Comparison of ENCODE assay signal across 20 cellular contexts in genomic region chr11:61120099-61120864, GRCh38. TPM values are rescaled to one million over a fixed set of nuclear protein-coding genes. Genes with fewer than 3 reads are reported as not detected.
A peak's percentile ranks its signal among the peaks of the same experiment; 100 is the strongest.
DNase-seq lines count a peak whose midpoint lies in the region; ATAC-seq and TF ChIP-seq lines count a peak whose summit lies in the region.
"Had no signal": no experiment of that assay in that cellular context is flagged by ENCODE, and none has a peak within 500 bp of the region (broad histone marks: within the 10 kb centered on the region; RNA-seq: fewer than 3 reads in every experiment).

No MANE protein-coding gene starts in this region.

- peaks cover 3% of the 10 kb centered on the region for H3K9me3 Mint-ChIP-seq in activated T-cell treated with anti-CD3 and anti-CD28 coated beads, Interleukin-2, amount 50 U/mL, for 24 hours
- H3K9me3 Mint-ChIP-seq: endodermal cell, WTC11 had no signal

- intact Hi-C loops in heart right ventricle (cut with DNase I) = loop anchor here in 2 of 10 donors (10.0 kb wide), 1 partner anchor 205 kb away; the partner anchor contains the start of gene TMEM109 (in 2 of the 2)

- H3K27ac ChIP-seq in thymus (ENCODE audit: low read depth) = peak overlapping the region; percentile 68
- no peak overlapping the region for H3K27ac ChIP-seq in heart right ventricle

- DNase-seq in activated T-cell treated with anti-CD3 and anti-CD28 coated beads, Interleukin-2, amount 50 U/mL, for 1 hour = peak; percentile 55
- DNase-seq in activated T-cell treated with anti-CD3 and anti-CD28 coated beads for 4 hours (no peak), heart right ventricle (no peak), DMS153 (lab: John Stamatoyannopoulos, UW) (no peak)
- peak; percentile 34 for DNase-seq in activated T-cell treated with anti-CD3 and anti-CD28 coated beads, Interleukin-2, amount 50 U/mL, for 24 hours
- DNase-seq in stimulated activated CD4-positive, alpha-beta T cell treated with anti-CD3 and anti-CD28 coated beads, Interleukin-1b, Interleukin-23, amount 100 ng/mL, for 48 hours = no peak
- DNase-seq: DMS 273 treated with DMSO at 0.1 percent for 48 hours; endodermal cell; NCI-H1436; OCI-M1; stimulated activated naive CD4-positive, alpha-beta T cell had no signal

- H3K4me1 ChIP-seq in endocrine pancreas (ENCODE audit: control insufficient read depth, insufficient read depth, low read length) (no peaks in the 10 kb centered on the region), thymus (ENCODE audit: control insufficient read depth, insufficient read depth, low read length) (peaks cover 22% of the 10 kb centered on the region), heart right ventricle (peaks cover 0 to 13% (median 11%) of the 10 kb centered on the region in 9 donors)

- peak overlapping the region; percentile 20 for H3K9ac ChIP-seq in endocrine pancreas (ENCODE audit: control insufficient read depth, insufficient read depth, low read length)
- H3K9ac ChIP-seq: SK-N-SH had no signal

- peaks cover 73% of the 10 kb centered on the region for H3K4me1 Mint-ChIP-seq in activated T-cell treated with anti-CD3 and anti-CD28 coated beads, Interleukin-2, amount 50 U/mL, for 24 hours (ENCODE audit: low read depth)
- H3K4me1 Mint-ChIP-seq: WTC11 had no signal

- H3K4me3 Mint-ChIP-seq in activated T-cell treated with anti-CD3 and anti-CD28 coated beads, Interleukin-2, amount 50 U/mL, for 24 hours = peak overlapping the region; percentile 62
- H3K4me3 Mint-ChIP-seq: endodermal cell, WTC11 had no signal

- peak overlapping the region; percentile 95 for H3K27ac Mint-ChIP-seq in activated T-cell treated with anti-CD3 and anti-CD28 coated beads, Interleukin-2, amount 50 U/mL, for 24 hours
- H3K27ac Mint-ChIP-seq: endodermal cell, WTC11 had no signal

- 69% methylated on average over 17 of the region's 17 CpGs for WGBS in thymus
- 84 to 85% methylated on average over 17 of the region's 17 CpGs for WGBS in heart right ventricle, 2 donors

- no peaks in the 10 kb centered on the region for H3K27me3 Mint-ChIP-seq in activated T-cell treated with anti-CD3 and anti-CD28 coated beads, Interleukin-2, amount 50 U/mL, for 24 hours

- peaks cover 97% of the 10 kb centered on the region for H3K36me3 Mint-ChIP-seq in activated T-cell treated with anti-CD3 and anti-CD28 coated beads, Interleukin-2, amount 50 U/mL, for 24 hours (ENCODE audit: low read depth)
- H3K36me3 Mint-ChIP-seq: WTC11 had no signal

- ATAC-seq in heart right ventricle = no peak
- ATAC-seq: WTC11 had no signal

- H3K36me3 ChIP-seq in endocrine pancreas (ENCODE audit: control insufficient read depth, insufficient read depth, low read length) = no peaks in the 10 kb centered on the region
- peaks cover 79% of the 10 kb centered on the region for H3K36me3 ChIP-seq in thymus (ENCODE audit: control insufficient read depth, insufficient read depth)
- peaks cover 0 to 2% (median 0%) of the 10 kb centered on the region in 9 donors for H3K36me3 ChIP-seq in heart right ventricle

- H3K9me3 ChIP-seq in endocrine pancreas (ENCODE audit: control insufficient read depth, low read length) (no peaks in the 10 kb centered on the region), thymus (ENCODE audit: control insufficient read depth) (no peaks in the 10 kb centered on the region), heart right ventricle (no peaks in the 10 kb centered on the region)
- H3K9me3 ChIP-seq: SK-N-SH had no signal

- H3K27me3 ChIP-seq in endocrine pancreas (ENCODE audit: control insufficient read depth, insufficient read depth, low read length) (no peaks in the 10 kb centered on the region), thymus (ENCODE audit: control insufficient read depth, insufficient read depth) (no peaks in the 10 kb centered on the region), heart right ventricle (no peaks in the 10 kb centered on the region)

- no peak for TF ChIP-seq CTCF in heart right ventricle (IDR thresholded peaks at IDR 0.05)

- H3K4me3 ChIP-seq in endocrine pancreas (ENCODE audit: control insufficient read depth, insufficient read depth, low read length) (no peak overlapping the region), thymus (ENCODE audit: low read length) (no peak overlapping the region), heart right ventricle (no peak overlapping the region)

RNA-seq across cellular contexts. Expression of gene CD5, which starts 18.0 kb away (rescaled TPM):
- 40.5 TPM for polyA plus RNA-seq in thymus
- total RNA-seq in heart right ventricle = 1 to 10 TPM in 1 of 10 donors, under 1 TPM in 6, not detected in 3; 0.07 to 5.7 (median 0.38) TPM
- polyA plus RNA-seq in heart right ventricle = under 1 TPM in 1 of 2 donors, not detected in 1; 0.12 TPM
- total RNA-seq: bronchial epithelial cell, endodermal cell, fibroblast of villous mesenchyme, H4, lung microvascular endothelial cell, osteoblast had no signal
- polyA plus RNA-seq: SK-N-SH had no signal

RNA-seq across cellular contexts. Expression of gene VPS37C, which starts 40.9 kb away (rescaled TPM):
- polyA plus RNA-seq in thymus = 9.4 TPM
- total RNA-seq in heart right ventricle = 10 to 100 TPM; 10.6 to 21.8 (median 15.5) TPM
- polyA plus RNA-seq in heart right ventricle = 10 to 100 TPM in 1 of 2 donors, 1 to 10 TPM in 1; 7.7 to 18.6 TPM

Comparison
In these comparisons a context has a peak if more than half of its experiments do, and no peak if none do; other contexts are left out.
1. DNase-seq: peak in activated T-cell treated with anti-CD3 and anti-CD28 coated beads, Interleukin-2, amount 50 U/mL, for 1 hour (single experiment) and activated T-cell treated with anti-CD3 and anti-CD28 coated beads, Interleukin-2, amount 50 U/mL, for 24 hours (single experiment); none in activated T-cell treated with anti-CD3 and anti-CD28 coated beads for 4 hours (single experiment), heart right ventricle (0 of 2), DMS153 (single experiment) and stimulated activated CD4-positive, alpha-beta T cell treated with anti-CD3 and anti-CD28 coated beads, Interleukin-1b, Interleukin-23, amount 100 ng/mL, for 48 hours (single experiment).
2. RNA of gene CD5, which starts 18.0 kb away (polyA plus RNA-seq): 40.5 TPM in thymus (single experiment); 0.12 TPM in heart right ventricle; every median in the first group is over 10 times any median in the second.